In the genomic region with DNA sequence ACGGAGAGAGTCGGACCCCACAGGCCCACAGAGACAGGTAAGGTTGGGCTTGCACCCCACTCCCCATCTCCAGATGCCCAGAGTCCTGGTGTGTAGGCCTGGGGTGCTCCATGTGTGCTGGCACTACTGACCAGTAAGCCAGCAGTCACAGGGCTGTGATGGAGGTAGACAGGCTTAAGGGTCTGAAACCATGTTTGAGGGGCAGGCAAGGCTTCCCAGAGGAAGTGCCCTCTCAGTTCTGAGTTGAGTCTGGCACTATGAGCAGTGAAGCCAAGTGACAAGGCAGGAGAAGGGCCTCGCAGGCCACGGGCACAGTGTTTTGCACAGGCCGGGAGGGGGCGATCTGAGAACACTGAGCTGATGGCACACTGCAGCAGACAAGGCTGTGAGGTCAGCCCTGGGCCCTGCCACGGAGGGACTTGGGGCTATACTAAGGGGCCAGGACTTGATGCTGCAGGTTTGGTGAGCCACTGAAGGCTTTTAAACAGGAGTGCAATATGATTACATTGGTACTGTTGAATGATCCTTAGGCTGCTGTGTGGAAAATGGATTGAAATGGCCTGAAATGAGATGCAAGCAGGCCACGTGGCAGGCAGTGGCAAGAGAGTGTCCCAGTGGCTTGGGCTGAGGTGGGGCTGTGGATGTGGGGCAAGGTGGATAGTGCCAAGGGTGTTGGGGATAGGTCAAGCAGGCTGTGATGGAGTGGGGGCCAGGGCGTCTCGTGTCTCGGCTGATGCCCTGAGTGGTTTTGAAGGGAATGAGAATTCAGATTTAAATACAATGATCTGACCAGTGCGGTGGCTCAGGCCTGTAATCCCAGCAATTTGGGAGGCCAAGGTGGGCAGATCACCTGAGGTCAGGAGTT, we compare ENCODE assay signal across 8 cellular contexts. TPM values are rescaled to one million over a fixed set of nuclear protein-coding genes. Genes with fewer than 3 reads are reported as not detected.
DNase-seq lines count a peak whose midpoint lies in the region; ATAC-seq, FAIRE-seq and TF ChIP-seq lines count a peak whose summit lies in the region.

No MANE protein-coding gene starts in this region.

- H3K27me3 Mint-ChIP-seq in central memory CD8-positive, alpha-beta T cell = no peaks in the 10 kb centered on the region

- peaks cover 22% of the 10 kb centered on the region for H3K27me3 ChIP-seq in DND-41 (ENCODE audit: insufficient read depth, low read length, poor library complexity)

- TF ChIP-seq POLR2A in H54 (IDR thresholded peaks at IDR 0.05; ENCODE audit: low read depth, low read length) = no peak

- no peaks in the 10 kb centered on the region for H3K4me1 ChIP-seq in DND-41 (ENCODE audit: insufficient read depth, low read length)

- H3K9ac ChIP-seq in DND-41 (ENCODE audit: low read depth, low read length) = no peak overlapping the region

- H3K36me3 Mint-ChIP-seq in central memory CD8-positive, alpha-beta T cell (ENCODE audit: insufficient read depth) = peaks cover 1% of the 10 kb centered on the region

- no peaks in the 10 kb centered on the region for H4K20me1 ChIP-seq in DND-41 (ENCODE audit: insufficient read depth, low read length)

- H3K27ac Mint-ChIP-seq in central memory CD8-positive, alpha-beta T cell (ENCODE audit: low read depth) = no peak overlapping the region

- no peaks in the 10 kb centered on the region for H3K79me2 ChIP-seq in DND-41 (ENCODE audit: insufficient read depth, low read length)

- TF ChIP-seq CTCF in DND-41 (IDR thresholded peaks at IDR 0.05; ENCODE audit: borderline replicate concordance, extremely low read depth, low read length, poor library complexity, severe bottlenecking) = peak; percentile 91

- H3K9me3 ChIP-seq in DND-41 (ENCODE audit: insufficient read depth, low read length, severe bottlenecking) = no peaks in the 10 kb centered on the region

- no peaks in the 10 kb centered on the region for H3K4me1 Mint-ChIP-seq in central memory CD8-positive, alpha-beta T cell

- H3K4me3 Mint-ChIP-seq in central memory CD8-positive, alpha-beta T cell = no peak overlapping the region

- ATAC-seq in DND-41 (ENCODE audit: insufficient read depth, low read depth) (peak; percentile 96), left lobe of liver (peak; percentile 54)
- peak; percentile 84 for ATAC-seq in central memory CD8-positive, alpha-beta T cell (replicated peaks; ENCODE audit: extremely low read depth, poor library complexity, severe bottlenecking)

- no peak overlapping the region for H3K4me2 ChIP-seq in DND-41 (ENCODE audit: insufficient read depth, low read length)

- H3K36me3 ChIP-seq in DND-41 (ENCODE audit: insufficient read depth, low read length) = no peaks in the 10 kb centered on the region

- FAIRE-seq in H54 (lab: Jason Lieb, UNC) = peak; percentile 70

- DNase-seq in DND-41 (peak; percentile 70), H54 (ENCODE audit: insufficient read length, low spot score) (peak; percentile 95), NCI-H2029 (lab: John Stamatoyannopoulos, UW) (peak; percentile 24), left lobe of liver (ENCODE audit: low spot score) (peak; percentile 83), NCI-H1930 (lab: John Stamatoyannopoulos, UW) (no peak)
- peak; percentile 59 to 70 for DNase-seq in activated CD4-positive, alpha-beta T cell treated with anti-CD3 and anti-CD28 coated beads for 24 hours (ENCODE audit: low read depth in 2 of 2)
- DNase-seq in central memory CD8-positive, alpha-beta T cell (ENCODE audit: low spot score in 2 of 2) = peak; percentile 59 to 61
- DNase-seq in stimulated activated CD4-positive, alpha-beta T cell treated with anti-CD3 and anti-CD28 coated beads, TNF-alpha, amount 100 ng/mL, for 4 hours (ENCODE audit: low read depth in 3 of 3) = peak; percentile 59 to 64 (median 63)

- H3K4me3 ChIP-seq in DND-41 (ENCODE audit: low read depth in 1 of 2, low read length in 2 of 2) = no peak overlapping the region

- H3K9me3 Mint-ChIP-seq in central memory CD8-positive, alpha-beta T cell = no peaks in the 10 kb centered on the region

- peak overlapping the region; percentile 10; the same call in 1 of the 2 replicates for H2AFZ ChIP-seq in DND-41 (ENCODE audit: low read depth, low read length)

- no peak overlapping the region for H3K27ac ChIP-seq in DND-41 (ENCODE audit: low read length)

RNA-seq across cellular contexts. Expression of gene TTBK1, which starts 20.3 kb away (rescaled TPM):
- total RNA-seq in left lobe of liver = 2.0 TPM

RNA-seq across cellular contexts. Expression of gene DNPH1, which starts 34.3 kb away (rescaled TPM):
- total RNA-seq in left lobe of liver = 80.4 TPM

RNA-seq across cellular contexts. Expression of gene SLC22A7, which starts 34.5 kb away (rescaled TPM):
- total RNA-seq in left lobe of liver = 269 TPM

RNA-seq across cellular contexts. Expression of gene CRIP3, which starts 45.1 kb away (rescaled TPM):
- 8.4 TPM for total RNA-seq in left lobe of liver

Comparison
In these comparisons a context has a peak if more than half of its experiments do, and no peak if none do; other contexts are left out.
1. DNase-seq: peak in DND-41 (single experiment), H54 (single experiment), NCI-H2029 (single experiment), activated CD4-positive, alpha-beta T cell treated with anti-CD3 and anti-CD28 coated beads for 24 hours (2 of 2), central memory CD8-positive, alpha-beta T cell (2 of 2), left lobe of liver (single experiment) and stimulated activated CD4-positive, alpha-beta T cell treated with anti-CD3 and anti-CD28 coated beads, TNF-alpha, amount 100 ng/mL, for 4 hours (3 of 3); none in NCI-H1930 (0 of 2).
2. Peak in every context shown above with its lines, with median percentiles within 50 percentile points of each other: ATAC-seq.